ENCODE assay signal across 25 cellular contexts in the genomic region with DNA sequence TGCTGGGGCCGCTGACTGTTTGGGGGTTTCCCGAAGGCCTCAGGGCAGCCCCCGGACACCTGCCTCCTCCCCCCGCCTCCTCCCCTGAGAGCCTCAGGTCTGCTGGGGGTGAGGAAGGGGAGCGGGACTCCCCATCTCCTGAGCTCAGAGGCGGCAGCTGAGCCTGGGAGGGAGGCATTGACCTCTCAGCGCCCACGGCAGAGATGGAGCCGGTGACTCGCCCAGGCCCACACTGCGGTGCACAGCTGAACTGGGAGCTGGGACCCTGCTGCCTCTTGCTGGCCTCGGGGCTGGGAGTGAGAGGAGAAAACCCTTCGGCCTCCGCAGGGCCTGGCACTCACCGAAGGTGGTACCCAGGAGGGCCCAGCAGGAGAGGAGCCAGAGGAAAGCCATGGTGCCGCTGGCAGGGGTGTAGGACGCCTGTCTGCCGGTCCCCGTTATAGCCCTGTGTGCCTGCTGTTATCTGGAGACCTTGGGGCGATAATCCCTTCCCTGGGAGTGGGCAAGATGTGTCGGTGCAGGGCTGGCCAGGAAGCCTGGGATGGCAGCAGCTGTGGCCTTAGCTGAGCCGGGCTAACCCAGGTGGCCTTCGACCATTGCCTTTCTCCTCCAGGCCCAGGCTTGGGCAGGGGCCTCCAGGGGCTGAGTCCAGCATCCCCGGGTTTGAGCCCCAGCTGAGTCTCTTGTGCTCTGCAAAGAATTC. TPM values are rescaled to one million over a fixed set of nuclear protein-coding genes. Genes with fewer than 3 reads are reported as not detected.
DNase-seq lines count a peak whose midpoint lies in the region; ATAC-seq and TF ChIP-seq lines count a peak whose summit lies in the region.
"Had no signal": no experiment of that assay in that cellular context is flagged by ENCODE, and none has a peak within 500 bp of the region (broad histone marks: within the 10 kb centered on the region; RNA-seq: fewer than 3 reads in every experiment).

A gene (minus strand): TSS at position 413 of the 703 bp plus-strand sequence. CDS start 20 bp downstream, at position 393.

- H3K36me3 ChIP-seq in tibial nerve = no peaks in the 10 kb centered on the region
- H3K36me3 ChIP-seq: breast epithelium had no signal

- intact Hi-C loops in left cardiac atrium (cut with DNase I) = loop anchor here in 1 of 2 donors (2.0 to 10.0 kb wide), 2 partner anchors 18 to 198 kb away; no protein-coding TSS in a partner anchor
- intact Hi-C loops in Right ventricle myocardium superior (cut with DNase I) = loop anchor here (2.0 kb wide), 1 partner anchor 18 kb away; no protein-coding TSS in a partner anchor
- intact Hi-C loops in activated B cell treated with CpG ODN at 0.5 μM for 24 hours (cut with micrococcal nuclease) = loop anchor here (2.0 kb wide), 1 partner anchor 18 kb away; no protein-coding TSS in a partner anchor

- H3K36me3 Mint-ChIP-seq in activated B cell treated with CpG ODN at 0.5 μM for 24 hours (ENCODE audit: low read depth) = no peaks in the 10 kb centered on the region
- no peaks in the 10 kb centered on the region for H3K36me3 Mint-ChIP-seq in memory B cell
- H3K36me3 Mint-ChIP-seq: activated naive CD8-positive, alpha-beta T cell had no signal

- H3K9me3 Mint-ChIP-seq in activated B cell treated with CpG ODN at 0.5 μM for 24 hours (no peaks in the 10 kb centered on the region), memory B cell (no peaks in the 10 kb centered on the region)

- H3K27ac ChIP-seq in tibial nerve = no peak within 1 kb of the TSS
- H3K27ac ChIP-seq: 22Rv1, breast epithelium, parathyroid adenoma, skin epidermis had no signal

- no peaks in the 10 kb centered on the region for H3K9me3 ChIP-seq in tibial nerve
- H3K9me3 ChIP-seq: breast epithelium, Caco-2 had no signal

- no peak within 1 kb of the TSS for H3K4me3 ChIP-seq in tibial nerve
- H3K4me3 ChIP-seq: breast epithelium, skin epidermis had no signal

- H3K4me1 Mint-ChIP-seq in activated B cell treated with CpG ODN at 0.5 μM for 24 hours (peaks cover 2% of the 10 kb centered on the region), memory B cell (no peaks in the 10 kb centered on the region)
- H3K4me1 Mint-ChIP-seq: B cell had no signal

- no peak for TF ChIP-seq EP300 in tibial nerve (IDR thresholded peaks at IDR 0.05)

- no peak for TF ChIP-seq CTCF in activated B cell treated with CpG ODN at 0.5 μM for 24 hours (IDR thresholded peaks at IDR 0.05)
- no peak for TF ChIP-seq CTCF in tibial nerve (IDR thresholded peaks at IDR 0.05)

- H3K27ac Mint-ChIP-seq in activated B cell treated with CpG ODN at 0.5 μM for 24 hours (no peak within 1 kb of the TSS), memory B cell (no peak within 1 kb of the TSS)
- H3K27ac Mint-ChIP-seq: activated naive CD8-positive, alpha-beta T cell; B cell had no signal

- peak; percentile 18 for DNase-seq in left cardiac atrium
- no peak for DNase-seq in Right ventricle myocardium superior
- no peak for DNase-seq in activated B cell treated with CpG ODN at 0.5 μM for 24 hours
- DNase-seq in memory B cell (ENCODE audit: low spot score in 2 of 2) = no peak
- DNase-seq in tibial nerve (ENCODE audit: low spot score in 2 of 2) = no peak
- DNase-seq in SIG-M5 (lab: John Stamatoyannopoulos, UW) = no peak
- DNase-seq in NK-92 treated with Interleukin-12 subunit alpha and Interleukin-12 subunit beta, amount 100 ng/mL, for 24 hours (lab: John Stamatoyannopoulos, UW) = no peak
- no peak for DNase-seq in NCI-H510A treated with DMSO at 0.1 percent for 48 hours (lab: John Stamatoyannopoulos, UW)
- DNase-seq: Caco-2; foreskin melanocyte; MV-4-11; NCI-H1930; NCI-H446 treated with DMSO at 0.1 percent for 48 hours; SHP77 treated with DMSO at 0.1 percent for 48 hours; stimulated activated CD4-positive, alpha-beta T cell treated with anti-CD3 and anti-CD28 coated beads, Interleukin-4, amount 100 ng/mL, for 1 hour; T-helper 2 cell had no signal

- POLR2A ChIA-PET in activated B cell treated with CpG ODN at 0.5 μM for 24 hours (lab: Charles Lee) = no interaction called here

- ATAC-seq in left cardiac atrium = peak; percentile 50
- no peak for ATAC-seq in Right ventricle myocardium superior (ENCODE audit: poor library complexity)
- ATAC-seq in activated B cell treated with CpG ODN at 0.5 μM for 24 hours (ENCODE audit: low read depth) = peak; percentile 28
- peak; percentile 42 for ATAC-seq in memory B cell (ENCODE audit: low read depth)
- ATAC-seq: activated CD4-positive, CD25-positive, alpha-beta regulatory T cell treated with anti-CD3 and anti-CD28 coated beads, Interleukin-2, amount 50 U/mL, for 24 hours had no signal

- peaks cover 0 to 5% of the 10 kb centered on the region in 2 donors for H3K27me3 ChIP-seq in tibial nerve
- H3K27me3 ChIP-seq: breast epithelium had no signal

- WGBS in tibial nerve, 2 donors = 84 to 90% methylated on average over 14 to 24 of the region's 24 CpGs

- H3K4me3 Mint-ChIP-seq in activated B cell treated with CpG ODN at 0.5 μM for 24 hours = no peak within 1 kb of the TSS
- H3K4me3 Mint-ChIP-seq in memory B cell = no peak within 1 kb of the TSS
- H3K4me3 Mint-ChIP-seq: activated naive CD8-positive, alpha-beta T cell; B cell had no signal

- CTCF ChIA-PET in activated B cell treated with CpG ODN at 0.5 μM for 24 hours (lab: Charles Lee) = interaction anchor here (1.2 to 1.4 kb wide), 2 partner anchors 27 to 178 kb away, joined by 4 to 8 read pairs; no protein-coding TSS in a partner anchor

- H3K4me1 ChIP-seq in tibial nerve = no peaks in the 10 kb centered on the region
- H3K4me1 ChIP-seq: breast epithelium, Caco-2, parathyroid adenoma had no signal

- no peak for TF ChIP-seq POLR2A in tibial nerve (IDR thresholded peaks at IDR 0.05)

- H3K27me3 Mint-ChIP-seq in activated B cell treated with CpG ODN at 0.5 μM for 24 hours = peaks cover 22% of the 10 kb centered on the region
- peaks cover 7% of the 10 kb centered on the region for H3K27me3 Mint-ChIP-seq in memory B cell
- H3K27me3 Mint-ChIP-seq: activated naive CD8-positive, alpha-beta T cell had no signal

RNA-seq across cellular contexts. Expression of the gene that starts here (rescaled TPM):
- total RNA-seq in left cardiac atrium = not detected
- not detected for total RNA-seq in Right ventricle myocardium superior
- not detected in 2 replicates for total RNA-seq in activated B cell treated with CpG ODN at 0.5 μM for 24 hours
- total RNA-seq in tibial nerve = 10 to 100 TPM in 3 of 4 donors, 1 to 10 TPM in 1; 4.2 to 45.0 (median 15.5) TPM
- total RNA-seq: activated CD8-positive, alpha-beta memory T cell treated with anti-CD3 and anti-CD28 coated beads for 36 hours; B cell; breast epithelium; Caco-2; Daoy had no signal

Comparison
In these comparisons a context has a peak if more than half of its experiments do, and no peak if none do; other contexts are left out.
1. Peak in DNase-seq and ATAC-seq in left cardiac atrium; RNA of the gene not detected or under 1 TPM.
2. Peak in ATAC-seq in activated B cell treated with CpG ODN at 0.5 μM for 24 hours; RNA of the gene not detected or under 1 TPM.